Comparison of ENCODE assay signal across 8 cellular contexts in the genomic region with DNA sequence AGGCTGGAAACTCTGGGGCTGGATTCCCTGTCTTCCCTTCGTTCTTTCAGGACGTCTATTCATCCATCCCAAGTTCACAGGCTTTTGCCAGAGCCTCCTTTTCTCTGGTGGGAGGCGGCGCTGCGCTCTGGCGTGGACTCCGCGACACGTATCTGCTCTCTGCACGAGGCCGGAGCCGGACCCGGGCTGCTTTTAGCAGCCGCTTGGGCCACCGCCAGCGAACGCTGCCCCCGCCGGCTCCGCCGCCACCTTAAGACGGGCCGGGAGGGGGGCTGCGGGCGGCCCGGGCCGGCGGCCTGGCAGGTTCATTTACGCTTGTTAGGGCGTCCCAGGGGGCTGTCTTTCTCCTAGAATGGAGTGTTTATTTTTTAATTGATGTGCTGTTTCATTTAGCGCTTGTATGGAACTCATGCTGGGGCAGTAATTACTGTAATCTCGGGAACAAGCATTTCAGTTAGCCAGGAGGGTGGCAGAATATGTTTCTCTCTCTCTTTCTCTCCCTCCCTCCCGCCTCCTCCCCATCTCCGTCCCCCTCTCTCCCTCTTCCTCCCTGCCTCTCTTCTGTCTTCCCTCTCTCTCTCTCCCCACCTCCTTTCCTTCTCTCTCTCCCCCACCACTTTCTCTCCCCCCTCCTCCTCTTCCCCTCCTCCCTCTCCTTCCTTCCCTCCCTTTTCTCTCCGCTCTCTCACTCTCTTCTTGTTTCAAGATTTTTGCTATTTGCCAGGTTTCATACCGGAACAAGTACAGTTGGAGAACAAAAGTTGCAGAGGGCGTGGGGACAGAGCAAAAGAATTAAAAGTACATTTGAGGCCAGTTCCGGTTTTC. TPM values are rescaled to one million over a fixed set of nuclear protein-coding genes. Genes with fewer than 3 reads are reported as not detected.
A peak's percentile ranks its signal among the peaks of the same experiment; 100 is the strongest.
DNase-seq lines count a peak whose midpoint lies in the region; ATAC-seq, FAIRE-seq and TF ChIP-seq lines count a peak whose summit lies in the region.

No MANE protein-coding gene starts in this region.

- TF ChIP-seq CTCF in A673 (conservative IDR thresholded peaks at IDR 0.05; ENCODE audit: low read depth, low read length) (no peak), colonic mucosa (IDR thresholded peaks at IDR 0.05) (no peak)

- H3K27me3 ChIP-seq in A673 (replicated peaks; ENCODE audit: insufficient read depth, low read depth, low read length, poor library complexity) (no peaks in the 10 kb centered on the region), colonic mucosa (no peaks in the 10 kb centered on the region), small intestine (ENCODE audit: control insufficient read depth in 2 of 2, insufficient read depth in 2 of 2, low read length in 2 of 2) (peaks cover 6 to 7% of the 10 kb centered on the region in 2 donors)

- in situ Hi-C loops in SK-MEL-5 (cut with HindIII; ENCODE audit: low pct_unique_long_range_greater_than_20kb, low sequenced_read_pairs) = no loop called here

- POLR2A ChIA-PET in A673 (lab: Charles Lee; ENCODE audit: low non-redundant PET) = no interaction called here

- FAIRE-seq in H54 (lab: Jason Lieb, UNC) (no peak), small intestine (lab: Jason Lieb, UNC) (no peak)

- 0 to 1% (median 1%) methylated on average over 38 of the region's 38 CpGs for WGBS in small intestine, 3 donors

- H3K4me1 ChIP-seq in A673 (ENCODE audit: insufficient read depth, low read length, poor library complexity, severe bottlenecking) (peaks cover 9% of the 10 kb centered on the region), colonic mucosa (peaks cover 8% of the 10 kb centered on the region), small intestine (ENCODE audit: control insufficient read depth in 2 of 2, insufficient read depth in 1 of 2, low read depth in 1 of 2, low read length in 1 of 2) (peaks cover 0 to 3% of the 10 kb centered on the region in 2 donors)

- H3K36me3 ChIP-seq in A673 (ENCODE audit: insufficient read depth, low read length, poor library complexity, severe bottlenecking) (peaks cover 4% of the 10 kb centered on the region), colonic mucosa (no peaks in the 10 kb centered on the region), small intestine (ENCODE audit: control insufficient read depth in 2 of 2, insufficient read depth in 2 of 2, low read length in 2 of 2) (no peaks in the 10 kb centered on the region)

- ATAC-seq in HG03571 (IDR thresholded peaks at IDR 0.05; ENCODE audit: unreplicated experiment) = no peak
- ATAC-seq in HG03469 (IDR thresholded peaks at IDR 0.05; ENCODE audit: unreplicated experiment) = no peak

- intact Hi-C loops in A673 (cut with micrococcal nuclease; ENCODE audit: unreplicated experiment) (no loop called here), colonic mucosa (cut with DNase I) (loop anchor here (5.0 kb wide), 1 partner anchor 274 kb away; no protein-coding TSS in a partner anchor)

- no TSS peak for BruUV-seq in A673 (replicated peaks; lab: Mats Ljungman, UMichigan)

- peak overlapping the region; percentile 33 for H3K27ac ChIP-seq in A673 (ENCODE audit: low read depth, low read length, poor library complexity, severe bottlenecking)
- H3K27ac ChIP-seq in colonic mucosa = no peak overlapping the region
- H3K27ac ChIP-seq in small intestine (ENCODE audit: low read depth in 1 of 2, low read length in 1 of 2) = peak overlapping the region in 1 of 2 donors; percentile 13

- no peak for TF ChIP-seq POLR2A in H54 (IDR thresholded peaks at IDR 0.05; ENCODE audit: low read depth, low read length)

- CTCF ChIA-PET in A673 (lab: Charles Lee) = interaction anchor here (0.5 kb wide), 1 partner anchor 381 kb away, joined by 6 read pairs; no protein-coding TSS in a partner anchor

- peak overlapping the region; percentile 88 for H3K4me3 ChIP-seq in A673 (ENCODE audit: low read depth, low read length, poor library complexity, severe bottlenecking)
- peak overlapping the region; percentile 78 for H3K4me3 ChIP-seq in colonic mucosa
- peak overlapping the region; percentile 34 to 59 for H3K4me3 ChIP-seq in small intestine (ENCODE audit: low read depth in 1 of 2, low read length in 2 of 2)

- DNase-seq in A673 (ENCODE audit: low spot score) (peak; percentile 71), H54 (ENCODE audit: insufficient read length, low spot score) (peak; percentile 71), SK-MEL-5 (ENCODE audit: low read depth, low spot score) (peak; percentile 16), colonic mucosa (peak; percentile 60), kidney tubule cell (ENCODE audit: low spot score) (peak; percentile 57), small intestine (no peak)

- H3K9me3 ChIP-seq in A673 (ENCODE audit: low read depth, low read length, poor library complexity, severe bottlenecking) (no peaks in the 10 kb centered on the region), colonic mucosa (no peaks in the 10 kb centered on the region), small intestine (ENCODE audit: control insufficient read depth, low read depth) (no peaks in the 10 kb centered on the region)

- H3K9ac ChIP-seq in colonic mucosa (ENCODE audit: low read depth in 2 of 2, low read length in 2 of 2) = peak overlapping the region; percentile 12 to 61

RNA-seq across cellular contexts. Expression of gene FZD8, which starts 1.3 kb away (rescaled TPM):
- 49.9 and 50.5 TPM in 2 replicates for total RNA-seq in A673 (2021)
- 1.5 and 1.7 TPM in 2 replicates for total RNA-seq in SK-MEL-5 (2014; rRNA removed; shearing (Covaris generic))
- 3.1 and 3.3 TPM in 2 replicates for polyA plus RNA-seq in SK-MEL-5 (2015; cell fraction: cytosol; rRNA removed)
- polyA plus RNA-seq in SK-MEL-5 (2015; cell fraction: nucleus; rRNA removed) = 0.43 and 2.1 TPM in 2 replicates
- 10 to 100 TPM; 11.0 to 11.7 TPM for total RNA-seq in colonic mucosa
- 1 to 10 TPM in 1 of 3 donors, under 1 TPM in 1, not detected in 1; 0.27 to 1.6 TPM for polyA plus RNA-seq in small intestine

RNA-seq across cellular contexts. Expression of gene GJD4, which starts 38.2 kb away (rescaled TPM):
- total RNA-seq in A673 (2021) (not detected in 2 replicates), colonic mucosa (not detected)
- 0.08 TPM in 1 of 2 replicates, not detected in the other for total RNA-seq in SK-MEL-5 (2014; rRNA removed; shearing (Covaris generic))
- polyA plus RNA-seq in SK-MEL-5 (2015; cell fraction: cytosol; rRNA removed) = 0.18 TPM in 1 of 2 replicates, not detected in the other
- polyA plus RNA-seq in SK-MEL-5 (2015; cell fraction: nucleus; rRNA removed) = not detected in 2 replicates
- under 1 TPM in 1 of 3 donors, not detected in 2; 0.03 TPM for polyA plus RNA-seq in small intestine
